8 cellular contexts compared by ENCODE assay signal in the genomic region with DNA sequence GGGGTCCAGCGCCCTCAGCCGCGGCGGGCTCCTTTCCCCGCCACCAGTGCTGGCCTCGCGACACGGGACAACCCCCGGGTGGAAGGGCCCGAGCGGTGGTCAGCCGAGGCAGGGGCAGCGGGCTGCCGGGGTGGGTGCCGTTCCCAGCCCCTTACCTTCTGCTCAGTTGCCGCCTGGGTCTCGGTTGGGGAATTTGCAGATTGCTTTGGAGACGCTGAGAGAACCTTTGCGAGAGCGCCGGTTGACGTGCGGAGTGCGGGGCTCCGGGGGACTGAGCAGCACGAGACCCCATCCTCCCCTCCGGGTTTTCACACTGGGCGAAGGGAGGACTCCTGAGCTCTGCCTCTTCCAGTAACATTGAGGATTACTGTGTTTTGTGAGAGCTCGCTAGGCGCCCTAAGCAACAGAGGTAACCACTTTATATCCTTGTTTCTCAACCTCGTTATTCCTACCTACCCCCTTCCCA. TPM values are rescaled to one million over a fixed set of nuclear protein-coding genes. Genes with fewer than 3 reads are reported as not detected.
DNase-seq lines count a peak whose midpoint lies in the region; ATAC-seq and TF ChIP-seq lines count a peak whose summit lies in the region.

No MANE protein-coding gene starts in this region.

- H3K27me3 Mint-ChIP-seq in CD14-positive monocyte (ENCODE audit: low read depth in 3 of 3), result peaks cover 0 to 4% (median 0%) of the 10 kb centered on the region in 3 donors
- no peaks in the 10 kb centered on the region for H3K27me3 Mint-ChIP-seq in effector memory CD8-positive, alpha-beta T cell

- no peak for DNase-seq in CD14-positive monocyte (ENCODE audit: low spot score)
- peak in 1 of 3 experiments; percentile 6 for DNase-seq in effector memory CD8-positive, alpha-beta T cell
- no peak for DNase-seq in RKO (ENCODE audit: low spot score)
- DNase-seq in cerebellum (ENCODE audit: low spot score), result no peak
- no peak for DNase-seq in DMS79 (lab: John Stamatoyannopoulos, UW)

- H2AFZ ChIP-seq in OCI-LY1 (ENCODE audit: low read length) (no peak overlapping the region), neural cell (ENCODE audit: low read depth, low read length) (peak overlapping the region; percentile 88)

- H3K27me3 ChIP-seq in OCI-LY1 (ENCODE audit: insufficient read depth, low read length) (no peaks in the 10 kb centered on the region), neural cell (ENCODE audit: insufficient read depth, low read depth, low read length) (no peaks in the 10 kb centered on the region)

- peaks cover 5% of the 10 kb centered on the region for H3K36me3 ChIP-seq in OCI-LY1 (ENCODE audit: insufficient read depth, low read length)
- H3K36me3 ChIP-seq in neural cell (ENCODE audit: insufficient read depth, low read length), result no peaks in the 10 kb centered on the region

- H3K9me3 ChIP-seq in OCI-LY1 (ENCODE audit: low read length), result no peaks in the 10 kb centered on the region
- no peaks in the 10 kb centered on the region for H3K9me3 ChIP-seq in neural cell (ENCODE audit: low read length)

- peak overlapping the region in 4 of 7 donors; percentile 37 to 98 (median 69) for H3K27ac Mint-ChIP-seq in CD14-positive monocyte
- peak overlapping the region; percentile 97 to 98 for H3K27ac Mint-ChIP-seq in effector memory CD8-positive, alpha-beta T cell

- H4K20me1 ChIP-seq in OCI-LY1 (ENCODE audit: insufficient read depth, low read length), result no peaks in the 10 kb centered on the region
- no peaks in the 10 kb centered on the region for H4K20me1 ChIP-seq in neural cell (ENCODE audit: insufficient read depth)

- no peak for TF ChIP-seq CTCF in CD14-positive monocyte (IDR thresholded peaks at IDR 0.05)
- no peak for TF ChIP-seq CTCF in OCI-LY1 (IDR thresholded peaks at IDR 0.05; ENCODE audit: low read length)
- TF ChIP-seq CTCF in neural cell (IDR thresholded peaks at IDR 0.05; ENCODE audit: poor library complexity, severe bottlenecking), result no peak

- H3F3A ChIP-seq in OCI-LY1 (ENCODE audit: insufficient read depth, low read length), result no peaks in the 10 kb centered on the region
- no peaks in the 10 kb centered on the region for H3F3A ChIP-seq in neural cell (ENCODE audit: insufficient read depth, low read length, poor library complexity, severe bottlenecking)

- peaks cover 6 to 16% of the 10 kb centered on the region in 2 donors for H3K36me3 Mint-ChIP-seq in CD14-positive monocyte
- H3K36me3 Mint-ChIP-seq in effector memory CD8-positive, alpha-beta T cell (ENCODE audit: insufficient read depth), result peaks cover 4% of the 10 kb centered on the region

- H3K79me2 ChIP-seq in OCI-LY1 (ENCODE audit: insufficient read depth, low read length), result no peaks in the 10 kb centered on the region
- H3K79me2 ChIP-seq in neural cell (replicated peaks; ENCODE audit: insufficient read depth, low read length), result peaks cover 11% of the 10 kb centered on the region

- intact Hi-C loops in CD14-positive monocyte (cut with micrococcal nuclease), result loop anchor here in 1 of 2 donors (2.0 to 10.0 kb wide), 2 partner anchors 32 to 592 kb away; a partner anchor contains a TSS

- no peak overlapping the region for H3K27ac ChIP-seq in OCI-LY1 (ENCODE audit: low read depth, low read length, poor library complexity, severe bottlenecking)
- peak overlapping the region; percentile 96 for H3K27ac ChIP-seq in neural cell (ENCODE audit: low read length)

- no peaks in the 10 kb centered on the region for H3K9me2 ChIP-seq in OCI-LY1 (ENCODE audit: low read depth, low read length)
- H3K9me2 ChIP-seq in neural cell (ENCODE audit: insufficient read depth, low read length), result no peaks in the 10 kb centered on the region

- H3K4me2 ChIP-seq in OCI-LY1 (ENCODE audit: low read length) (peak overlapping the region; percentile 77), neural cell (ENCODE audit: low read length) (peak overlapping the region; percentile 84)

- H3K4me1 ChIP-seq in OCI-LY1 (ENCODE audit: insufficient read depth, low read length, severe bottlenecking), result peaks cover 20% of the 10 kb centered on the region

- H3K9me3 Mint-ChIP-seq in CD14-positive monocyte, result peaks cover 0 to 2% (median 0%) of the 10 kb centered on the region in 7 donors
- no peaks in the 10 kb centered on the region for H3K9me3 Mint-ChIP-seq in effector memory CD8-positive, alpha-beta T cell

- no peak for TF ChIP-seq RAD21 in neural cell (conservative IDR thresholded peaks at IDR 0.05)

- H3K4me3 ChIP-seq in OCI-LY1 (ENCODE audit: low read depth, low read length, poor library complexity, severe bottlenecking) (peak overlapping the region; percentile 85), neural cell (ENCODE audit: low read length) (peak overlapping the region; percentile 100)

- peaks cover 47% of the 10 kb centered on the region for H3K4me1 Mint-ChIP-seq in CD14-positive monocyte
- H3K4me1 Mint-ChIP-seq in effector memory CD8-positive, alpha-beta T cell (ENCODE audit: low read depth in 2 of 2), result peaks cover 16 to 19% of the 10 kb centered on the region in 2 donors

- H3K9ac ChIP-seq in OCI-LY1 (ENCODE audit: low read length) (peak overlapping the region; percentile 81), neural cell (ENCODE audit: low read length) (peak overlapping the region; percentile 92)

- TF ChIP-seq EP300 in neural cell (conservative IDR thresholded peaks at IDR 0.05; ENCODE audit: poor library complexity, severe bottlenecking), result no peak

- ATAC-seq in GM21576 (IDR thresholded peaks at IDR 0.05; ENCODE audit: unreplicated experiment), result peak; percentile 16
- ATAC-seq in effector memory CD8-positive, alpha-beta T cell (replicated peaks), result no peak

- peak overlapping the region; percentile 86 to 97 for H3K4me3 Mint-ChIP-seq in CD14-positive monocyte
- peak overlapping the region; percentile 95 to 98 for H3K4me3 Mint-ChIP-seq in effector memory CD8-positive, alpha-beta T cell

TF ChIP-seq in neural cell, 6 proteins besides CTCF, POLR2A, EP300 and RAD21:
- TF ChIP-seq POLR2AphosphoS5 (IDR thresholded peaks at IDR 0.05) (no peak), TAF1 (IDR thresholded peaks at IDR 0.05; ENCODE audit: low read depth) (no peak), SMC3 (conservative IDR thresholded peaks at IDR 0.05; ENCODE audit: poor library complexity) (no peak), EZH2 (IDR thresholded peaks at IDR 0.05; ENCODE audit: borderline replicate concordance, insufficient read depth, low read length, poor library complexity, severe bottlenecking) (no peak), MXI1 (conservative IDR thresholded peaks at IDR 0.05; ENCODE audit: poor library complexity, severe bottlenecking) (no peak)
- TF ChIP-seq, protein P1, sequence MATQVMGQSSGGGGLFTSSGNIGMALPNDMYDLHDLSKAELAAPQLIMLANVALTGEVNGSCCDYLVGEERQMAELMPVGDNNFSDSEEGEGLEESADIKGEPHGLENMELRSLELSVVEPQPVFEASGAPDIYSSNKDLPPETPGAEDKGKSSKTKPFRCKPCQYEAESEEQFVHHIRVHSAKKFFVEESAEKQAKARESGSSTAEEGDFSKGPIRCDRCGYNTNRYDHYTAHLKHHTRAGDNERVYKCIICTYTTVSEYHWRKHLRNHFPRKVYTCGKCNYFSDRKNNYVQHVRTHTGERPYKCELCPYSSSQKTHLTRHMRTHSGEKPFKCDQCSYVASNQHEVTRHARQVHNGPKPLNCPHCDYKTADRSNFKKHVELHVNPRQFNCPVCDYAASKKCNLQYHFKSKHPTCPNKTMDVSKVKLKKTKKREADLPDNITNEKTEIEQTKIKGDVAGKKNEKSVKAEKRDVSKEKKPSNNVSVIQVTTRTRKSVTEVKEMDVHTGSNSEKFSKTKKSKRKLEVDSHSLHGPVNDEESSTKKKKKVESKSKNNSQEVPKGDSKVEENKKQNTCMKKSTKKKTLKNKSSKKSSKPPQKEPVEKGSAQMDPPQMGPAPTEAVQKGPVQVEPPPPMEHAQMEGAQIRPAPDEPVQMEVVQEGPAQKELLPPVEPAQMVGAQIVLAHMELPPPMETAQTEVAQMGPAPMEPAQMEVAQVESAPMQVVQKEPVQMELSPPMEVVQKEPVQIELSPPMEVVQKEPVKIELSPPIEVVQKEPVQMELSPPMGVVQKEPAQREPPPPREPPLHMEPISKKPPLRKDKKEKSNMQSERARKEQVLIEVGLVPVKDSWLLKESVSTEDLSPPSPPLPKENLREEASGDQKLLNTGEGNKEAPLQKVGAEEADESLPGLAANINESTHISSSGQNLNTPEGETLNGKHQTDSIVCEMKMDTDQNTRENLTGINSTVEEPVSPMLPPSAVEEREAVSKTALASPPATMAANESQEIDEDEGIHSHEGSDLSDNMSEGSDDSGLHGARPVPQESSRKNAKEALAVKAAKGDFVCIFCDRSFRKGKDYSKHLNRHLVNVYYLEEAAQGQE (IDR thresholded peaks at IDR 0.05; ENCODE audit: borderline replicate concordance), result no peak

RNA-seq across cellular contexts. Expression of a gene that starts 0.4 kb away (rescaled TPM):
- polyA plus RNA-seq in CD14-positive monocyte (10 to 100 TPM; 11.7 to 11.8 TPM), neural cell (8.8 and 14.2 TPM in 2 replicates)
- 10.5 and 15.3 TPM in 2 replicates for polyA minus RNA-seq in neural cell
- 8.0 TPM for total RNA-seq in cerebellum

RNA-seq across cellular contexts. Expression of a gene that starts 0.9 kb away (rescaled TPM):
- polyA plus RNA-seq in CD14-positive monocyte, result 1 to 10 TPM; 4.6 TPM
- 14.3 and 15.6 TPM in 2 replicates for polyA plus RNA-seq in neural cell
- polyA minus RNA-seq in neural cell, result 25.1 and 28.2 TPM in 2 replicates
- total RNA-seq in cerebellum, result 15.8 TPM

RNA-seq across cellular contexts. Expression of a gene that starts 27.7 kb away (rescaled TPM):
- not detected for polyA plus RNA-seq in CD14-positive monocyte
- 11.8 and 13.0 TPM in 2 replicates for polyA plus RNA-seq in neural cell
- polyA minus RNA-seq in neural cell, result 4.9 and 7.6 TPM in 2 replicates
- 8.4 TPM for total RNA-seq in cerebellum

RNA-seq across cellular contexts. Expression of a gene that starts 31.4 kb away (rescaled TPM):
- polyA plus RNA-seq in CD14-positive monocyte, result 10 to 100 TPM; 70.9 to 71.8 TPM
- 79.2 and 82.8 TPM in 2 replicates for polyA plus RNA-seq in neural cell
- polyA minus RNA-seq in neural cell, result 42.7 and 48.9 TPM in 2 replicates
- total RNA-seq in cerebellum, result 17.6 TPM

RNA-seq across cellular contexts. Expression of a gene that starts 31.7 kb away (rescaled TPM):
- polyA plus RNA-seq in CD14-positive monocyte, result 100 to 1,000 TPM; 105 to 118 TPM
- polyA plus RNA-seq in neural cell, result 61.7 and 87.8 TPM in 2 replicates
- 22.8 and 30.9 TPM in 2 replicates for polyA minus RNA-seq in neural cell
- total RNA-seq in cerebellum, result 10.0 TPM

Comparison
In these comparisons a context has a peak if more than half of its experiments do, and no peak if none do; other contexts are left out.
1. RNA of a gene that starts 27.7 kb away (polyA plus RNA-seq): 11.8 to 13.0 TPM in neural cell; not detected in CD14-positive monocyte; every median in the first group is over 10 times any median in the second.